17 cellular contexts compared by ENCODE assay signal in the genomic region with DNA sequence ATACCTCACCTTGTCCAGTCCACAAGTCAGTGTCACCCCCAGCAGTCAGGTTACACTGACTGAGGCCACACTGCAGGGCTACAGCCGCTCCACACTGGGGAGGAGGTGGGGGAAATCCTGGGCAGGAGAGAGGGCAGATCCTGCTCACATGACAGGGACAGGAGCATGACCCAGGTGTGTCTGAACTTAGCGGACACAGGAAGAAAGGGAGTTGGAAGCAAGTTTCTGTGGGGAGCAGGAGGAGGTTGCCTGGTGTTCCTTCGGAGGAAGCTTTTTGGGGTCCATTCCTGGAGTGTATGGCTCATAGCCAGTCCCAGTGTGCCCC. TPM values are rescaled to one million over a fixed set of nuclear protein-coding genes. Genes with fewer than 3 reads are reported as not detected.
A peak's percentile ranks its signal among the peaks of the same experiment; 100 is the strongest.
DNase-seq lines count a peak whose midpoint lies in the region; ATAC-seq and TF ChIP-seq lines count a peak whose summit lies in the region.
"Had no signal": no experiment of that assay in that cellular context is flagged by ENCODE, and none has a peak within 500 bp of the region (broad histone marks: within the 10 kb centered on the region; RNA-seq: fewer than 3 reads in every experiment).

No MANE protein-coding gene starts in this region.

- no peak overlapping the region for H2AFZ ChIP-seq in osteoblast (ENCODE audit: low read length)

- no peaks in the 10 kb centered on the region for H3K79me2 ChIP-seq in osteoblast (ENCODE audit: insufficient read depth, low read length)

- no peaks in the 10 kb centered on the region for H3K27me3 Mint-ChIP-seq in stimulated activated naive B cell treated with anti-CD40 and anti-IgM and Interleukin-4, amounts not matched to agents 10 μg/mL and 1 μg/mL and 100 μg/mL, for 72 hours
- no peaks in the 10 kb centered on the region for H3K27me3 Mint-ChIP-seq in activated T-cell treated with anti-CD3 and anti-CD28 coated beads, Interleukin-2, amount 50 U/mL, for 4 hours (ENCODE audit: low read depth)
- H3K27me3 Mint-ChIP-seq: CD8-positive, alpha-beta memory T cell had no signal

- H3K36me3 ChIP-seq in BLaER1: peaks cover 50% of the 10 kb centered on the region
- no peaks in the 10 kb centered on the region for H3K36me3 ChIP-seq in WERI-Rb-1
- no peaks in the 10 kb centered on the region for H3K36me3 ChIP-seq in liver (ENCODE audit: control insufficient read depth in 4 of 4, insufficient read depth in 3 of 4, low read depth in 1 of 4, low read length in 3 of 4)
- no peaks in the 10 kb centered on the region for H3K36me3 ChIP-seq in osteoblast (ENCODE audit: insufficient read depth, low read length)
- H3K36me3 ChIP-seq: HAP-1 had no signal

- H4K20me1 ChIP-seq in BLaER1 (peaks cover 6% of the 10 kb centered on the region), osteoblast (ENCODE audit: insufficient read depth, low read length) (no peaks in the 10 kb centered on the region)

- no peak for TF ChIP-seq CTCF in WERI-Rb-1 (IDR thresholded peaks at IDR 0.05; ENCODE audit: low read depth, low read length)
- TF ChIP-seq CTCF in liver (IDR thresholded peaks at IDR 0.05; ENCODE audit: low read depth, low read length, missing input control): no peak
- TF ChIP-seq CTCF in osteoblast (IDR thresholded peaks at IDR 0.05; ENCODE audit: extremely low read depth, low read depth, low read length): no peak

- TF ChIP-seq RAD21 in liver (IDR thresholded peaks at IDR 0.05): no peak

- H3K9ac ChIP-seq in BLaER1 (no peak overlapping the region), liver (ENCODE audit: low read depth in 1 of 2, low read length in 2 of 2) (no peak overlapping the region)

- no peak overlapping the region for H3K4me2 ChIP-seq in BLaER1
- H3K4me2 ChIP-seq in osteoblast (ENCODE audit: insufficient read depth, low read length): no peak overlapping the region

- peaks cover 6 to 15% of the 10 kb centered on the region in 2 donors for H3K4me1 Mint-ChIP-seq in stimulated activated naive B cell treated with anti-CD40 and anti-IgM and Interleukin-4, amounts not matched to agents 10 μg/mL and 1 μg/mL and 100 μg/mL, for 72 hours
- no peaks in the 10 kb centered on the region for H3K4me1 Mint-ChIP-seq in activated T-cell treated with anti-CD3 and anti-CD28 coated beads, Interleukin-2, amount 50 U/mL, for 4 hours (ENCODE audit: low read depth)

- 68% methylated on average over 3 of the region's 3 CpGs for WGBS in liver

- no peaks in the 10 kb centered on the region for H3K9me3 Mint-ChIP-seq in stimulated activated naive B cell treated with anti-CD40 and anti-IgM and Interleukin-4, amounts not matched to agents 10 μg/mL and 1 μg/mL and 100 μg/mL, for 72 hours
- H3K9me3 Mint-ChIP-seq in activated T-cell treated with anti-CD3 and anti-CD28 coated beads, Interleukin-2, amount 50 U/mL, for 4 hours: no peaks in the 10 kb centered on the region
- H3K9me3 Mint-ChIP-seq: CD8-positive, alpha-beta memory T cell had no signal

- H3K4me1 ChIP-seq in BLaER1 (peaks cover 78% of the 10 kb centered on the region), liver (ENCODE audit: control insufficient read depth in 4 of 4, insufficient read depth in 4 of 4, low read length in 3 of 4) (peaks cover 4 to 20% (median 10%) of the 10 kb centered on the region in 4 donors), osteoblast (ENCODE audit: insufficient read depth, low read length) (peaks cover 22% of the 10 kb centered on the region)
- H3K4me1 ChIP-seq: HAP-1 had no signal

- no peak overlapping the region for H3K27ac Mint-ChIP-seq in stimulated activated naive B cell treated with anti-CD40 and anti-IgM and Interleukin-4, amounts not matched to agents 10 μg/mL and 1 μg/mL and 100 μg/mL, for 72 hours

- H3K27me3 ChIP-seq in BLaER1: no peaks in the 10 kb centered on the region
- H3K27me3 ChIP-seq in WERI-Rb-1 (ENCODE audit: insufficient read depth, low read depth, severe bottlenecking): no peaks in the 10 kb centered on the region
- H3K27me3 ChIP-seq in liver (ENCODE audit: control insufficient read depth in 4 of 4, insufficient read depth in 4 of 4, low read length in 3 of 4): no peaks in the 10 kb centered on the region
- H3K27me3 ChIP-seq in osteoblast (ENCODE audit: insufficient read depth, low read length): peaks cover 6% of the 10 kb centered on the region

- peaks cover 2 to 3% of the 10 kb centered on the region in 2 donors for H3K36me3 Mint-ChIP-seq in stimulated activated naive B cell treated with anti-CD40 and anti-IgM and Interleukin-4, amounts not matched to agents 10 μg/mL and 1 μg/mL and 100 μg/mL, for 72 hours
- H3K36me3 Mint-ChIP-seq in activated T-cell treated with anti-CD3 and anti-CD28 coated beads, Interleukin-2, amount 50 U/mL, for 4 hours (ENCODE audit: insufficient read depth): no peaks in the 10 kb centered on the region
- H3K36me3 Mint-ChIP-seq: CD8-positive, alpha-beta memory T cell had no signal

- no peaks in the 10 kb centered on the region for H3K9me3 ChIP-seq in BLaER1
- H3K9me3 ChIP-seq in WERI-Rb-1 (ENCODE audit: severe bottlenecking): no peaks in the 10 kb centered on the region
- no peaks in the 10 kb centered on the region for H3K9me3 ChIP-seq in liver (ENCODE audit: control insufficient read depth in 4 of 4, low read length in 3 of 4)
- H3K9me3 ChIP-seq in osteoblast (ENCODE audit: low read depth, low read length): no peaks in the 10 kb centered on the region
- H3K9me3 ChIP-seq: Caco-2, HAP-1 had no signal

- H3K27ac ChIP-seq in BLaER1: 0 out of 2 replicates have a peak overlapping the region, but pooled peaks have one; percentile 63
- peak overlapping the region; percentile 53 for H3K27ac ChIP-seq in WERI-Rb-1
- H3K27ac ChIP-seq in liver (ENCODE audit: low read depth in 1 of 2, low read length in 2 of 2): no peak overlapping the region
- H3K27ac ChIP-seq in osteoblast (ENCODE audit: low read depth, low read length): no peak overlapping the region
- H3K27ac ChIP-seq: 22Rv1 had no signal

- ATAC-seq in stimulated activated naive B cell treated with anti-CD40 and anti-IgM and Interleukin-4, amounts not matched to agents 10 μg/mL and 1 μg/mL and 100 μg/mL, for 72 hours (replicated peaks): no peak
- no peak for ATAC-seq in activated T-cell treated with anti-CD3 and anti-CD28 coated beads, Interleukin-2, amount 50 U/mL, for 4 hours
- ATAC-seq in HG03378 (IDR thresholded peaks at IDR 0.05; ENCODE audit: unreplicated experiment): no peak
- ATAC-seq in GM21528 (IDR thresholded peaks at IDR 0.05; ENCODE audit: low FRiP score, unreplicated experiment): no peak
- ATAC-seq: GM12878 had no signal

- no peak for DNase-seq in WERI-Rb-1
- peak; percentile 54 for DNase-seq in osteoblast (ENCODE audit: insufficient read length, low spot score, missing footprints)
- DNase-seq in stimulated activated naive B cell treated with anti-CD40 and anti-IgM and Interleukin-4, amounts not matched to agents 10 μg/mL and 1 μg/mL and 100 μg/mL, for 72 hours: no peak
- no peak for DNase-seq in activated T-cell treated with anti-CD3 and anti-CD28 coated beads, Interleukin-2, amount 50 U/mL, for 4 hours
- DNase-seq: Caco-2; CD8-positive, alpha-beta memory T cell; DMS53; GOT3 had no signal

- no peak overlapping the region for H3K4me3 ChIP-seq in BLaER1
- H3K4me3 ChIP-seq in WERI-Rb-1 (ENCODE audit: low read depth, low read length): no peak overlapping the region
- H3K4me3 ChIP-seq in liver (ENCODE audit: low read depth in 1 of 3, low read length in 3 of 3): no peak overlapping the region
- H3K4me3 ChIP-seq in osteoblast (ENCODE audit: insufficient read depth, low read length): no peak overlapping the region
- H3K4me3 ChIP-seq: GM12878, HAP-1 had no signal

- H3K4me3 Mint-ChIP-seq in stimulated activated naive B cell treated with anti-CD40 and anti-IgM and Interleukin-4, amounts not matched to agents 10 μg/mL and 1 μg/mL and 100 μg/mL, for 72 hours: no peak overlapping the region
- H3K4me3 Mint-ChIP-seq in activated T-cell treated with anti-CD3 and anti-CD28 coated beads, Interleukin-2, amount 50 U/mL, for 4 hours: no peak overlapping the region
- H3K4me3 Mint-ChIP-seq: CD8-positive, alpha-beta memory T cell had no signal

TF ChIP-seq in liver, 16 proteins besides CTCF, POLR2A, EP300 and RAD21 (continues in another document):
- TF ChIP-seq ZBTB33 (IDR thresholded peaks at IDR 0.05) (no peak), RXRA (IDR thresholded peaks at IDR 0.05) (peak; percentile 19 to 69), FOXA1 (IDR thresholded peaks at IDR 0.05) (no peak)

RNA-seq across cellular contexts. Expression of gene MMP11, which starts 5.9 kb away (rescaled TPM):
- total RNA-seq in liver (10 to 100 TPM in 1 of 2 donors, under 1 TPM in 1; 0.33 to 33.7 TPM), osteoblast (23.5 and 41.3 TPM in 2 replicates)
- polyA plus RNA-seq in liver: under 1 TPM; 0.33 to 0.89 TPM
- 1 to 10 TPM in 1 of 3 donors, under 1 TPM in 2; 0.65 to 2.2 (median 0.69) TPM for total RNA-seq in activated T-cell treated with anti-CD3 and anti-CD28 coated beads, Interleukin-2, amount 50 U/mL, for 4 hours
- total RNA-seq: G401, HT1080 had no signal

RNA-seq across cellular contexts. Expression of gene SMARCB1, which starts 8.2 kb away (rescaled TPM):
- total RNA-seq in liver (10 to 100 TPM; 15.1 to 19.4 TPM), osteoblast (49.2 and 51.3 TPM in 2 replicates)
- polyA plus RNA-seq in liver: 10 to 100 TPM; 18.8 to 22.5 TPM
- 100 to 1,000 TPM; 105 to 128 (median 109) TPM for total RNA-seq in activated T-cell treated with anti-CD3 and anti-CD28 coated beads, Interleukin-2, amount 50 U/mL, for 4 hours
- total RNA-seq: G401 had no signal

RNA-seq across cellular contexts. Expression of gene CHCHD10, which starts 10.8 kb away (rescaled TPM):
- total RNA-seq in liver: 10 to 100 TPM; 13.4 to 24.0 TPM
- polyA plus RNA-seq in liver: 100 to 1,000 TPM; 254 to 784 TPM
- 0.88 and 1.1 TPM in 2 replicates for total RNA-seq in osteoblast
- 100 to 1,000 TPM; 113 to 204 (median 187) TPM for total RNA-seq in activated T-cell treated with anti-CD3 and anti-CD28 coated beads, Interleukin-2, amount 50 U/mL, for 4 hours
- total RNA-seq: G401, HT1080 had no signal

RNA-seq across cellular contexts. Expression of gene C22orf15, which starts 15.7 kb away (rescaled TPM):
- total RNA-seq in liver: under 1 TPM; 0.14 to 0.17 TPM
- under 1 TPM; 0.03 to 0.10 TPM for polyA plus RNA-seq in liver
- 0.72 and 0.88 TPM in 2 replicates for total RNA-seq in osteoblast
- total RNA-seq in activated T-cell treated with anti-CD3 and anti-CD28 coated beads, Interleukin-2, amount 50 U/mL, for 4 hours: under 1 TPM in 2 of 3 donors, not detected in 1; 0.11 to 0.30 TPM
- total RNA-seq: Caco-2, G401 had no signal

RNA-seq across cellular contexts. Expression of gene VPREB3, which starts 24.3 kb away (rescaled TPM):
- 1 to 10 TPM in 1 of 2 donors, not detected in 1; 3.2 TPM for total RNA-seq in liver
- polyA plus RNA-seq in liver: 1 to 10 TPM in 1 of 2 donors, under 1 TPM in 1; 0.69 to 1.8 TPM
- not detected in 2 replicates for total RNA-seq in osteoblast
- total RNA-seq in activated T-cell treated with anti-CD3 and anti-CD28 coated beads, Interleukin-2, amount 50 U/mL, for 4 hours: not detected
- total RNA-seq: Caco-2; CD8-positive, alpha-beta memory T cell; G401; HT1080 had no signal
- polyA plus RNA-seq: CD8-positive, alpha-beta memory T cell had no signal

Comparison
In these comparisons a context has a peak if more than half of its experiments do, and no peak if none do; other contexts are left out.
1. H3K27ac ChIP-seq: peak in BLaER1 (single experiment) and WERI-Rb-1 (single experiment); none in liver (0 of 2) and osteoblast (single experiment).
2. RNA of gene CHCHD10, which starts 10.8 kb away (total RNA-seq): 113 to 204 TPM in activated T-cell treated with anti-CD3 and anti-CD28 coated beads, Interleukin-2, amount 50 U/mL, for 4 hours; 13.4 to 24.0 TPM in liver and 0.88 to 1.1 TPM in osteoblast; every median in the first group is over 4 times any median in the second.